Comparison of ENCODE assay signal across 27 cellular contexts in the genomic region with DNA sequence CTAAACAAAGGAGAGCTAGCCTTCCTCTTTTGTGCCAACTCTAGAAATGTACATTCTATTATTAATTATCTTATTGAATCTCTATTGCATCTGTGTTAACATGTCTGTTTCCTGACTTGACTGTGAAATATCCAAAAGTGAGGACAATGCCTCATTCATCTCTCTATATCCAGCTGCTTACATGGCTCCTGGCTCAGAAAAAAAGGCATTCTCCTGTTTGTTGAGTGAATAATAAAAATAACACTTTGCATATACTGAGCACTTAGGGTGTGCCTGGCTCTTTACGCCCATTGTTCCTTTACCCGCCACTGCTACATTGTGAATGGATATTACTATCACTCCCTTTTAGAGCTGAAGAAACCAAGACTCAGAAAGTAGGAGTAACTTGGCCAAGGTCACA.
"Had no signal": no experiment of that assay in that cellular context is flagged by ENCODE, and none has a peak within 500 bp of the region (broad histone marks: within the 10 kb centered on the region; RNA-seq: fewer than 3 reads in every experiment).

No MANE protein-coding gene starts in this region.

- H3K4me1 Mint-ChIP-seq: mesothelial cell of epicardium; stimulated activated effector memory CD8-positive, alpha-beta T cell treated with anti-CD3 and anti-CD28 coated beads, Interleukin-12 subunit alpha, Interleukin-12 subunit beta, amount 100 ng/mL, for 72 hours had no signal

- DNase-seq: hypothalamus; immature natural killer cell; kidney; left colon; left lung; lower lobe of right lung; mesendoderm; naive B cell; natural killer cell; nephron progenitor cell; occipital lobe; ovary; posterior cingulate gyrus; retina; right cardiac atrium; sigmoid colon; small intestine; spleen; stimulated activated CD4-positive, alpha-beta T cell treated with anti-CD3 and anti-CD28 coated beads, Interleukin-4, amount 100 ng/mL, for 24 hours; stimulated activated naive CD4-positive, alpha-beta T cell; tibial artery; trophoblast cell; upper lobe of right lung had no signal

- H3K36me3 Mint-ChIP-seq: immature natural killer cell; mesothelial cell of epicardium; naive B cell; natural killer cell; neural progenitor cell; stimulated activated effector memory CD8-positive, alpha-beta T cell treated with anti-CD3 and anti-CD28 coated beads, Interleukin-12 subunit alpha, Interleukin-12 subunit beta, amount 100 ng/mL, for 72 hours had no signal

- H3K9me3 Mint-ChIP-seq: mesothelial cell of epicardium; naive B cell; natural killer cell; stimulated activated effector memory CD8-positive, alpha-beta T cell treated with anti-CD3 and anti-CD28 coated beads, Interleukin-12 subunit alpha, Interleukin-12 subunit beta, amount 100 ng/mL, for 72 hours; stimulated activated naive CD8-positive, alpha-beta T cell treated with anti-CD3 and anti-CD28 coated beads, Interleukin-15, Interleukin-2, amounts not matched to agents 100 ng/mL and 50 ng/mL, for 24 hours had no signal

- H3K27ac Mint-ChIP-seq: immature natural killer cell; mesothelial cell of epicardium; naive B cell; natural killer cell; nephron progenitor cell; neural progenitor cell; stimulated activated effector memory CD8-positive, alpha-beta T cell treated with anti-CD3 and anti-CD28 coated beads, Interleukin-12 subunit alpha, Interleukin-12 subunit beta, amount 100 ng/mL, for 72 hours; stimulated activated naive CD8-positive, alpha-beta T cell treated with anti-CD3 and anti-CD28 coated beads, Interleukin-15, Interleukin-2, amounts not matched to agents 100 ng/mL and 50 ng/mL, for 24 hours had no signal

- H3K4me3 Mint-ChIP-seq: immature natural killer cell; mesothelial cell of epicardium; naive B cell; natural killer cell; nephron progenitor cell; neural progenitor cell; stimulated activated effector memory CD8-positive, alpha-beta T cell treated with anti-CD3 and anti-CD28 coated beads, Interleukin-12 subunit alpha, Interleukin-12 subunit beta, amount 100 ng/mL, for 72 hours; stimulated activated naive CD8-positive, alpha-beta T cell treated with anti-CD3 and anti-CD28 coated beads, Interleukin-15, Interleukin-2, amounts not matched to agents 100 ng/mL and 50 ng/mL, for 24 hours had no signal
